ENCODE assay signal across 1 cellular context in the genomic region with DNA sequence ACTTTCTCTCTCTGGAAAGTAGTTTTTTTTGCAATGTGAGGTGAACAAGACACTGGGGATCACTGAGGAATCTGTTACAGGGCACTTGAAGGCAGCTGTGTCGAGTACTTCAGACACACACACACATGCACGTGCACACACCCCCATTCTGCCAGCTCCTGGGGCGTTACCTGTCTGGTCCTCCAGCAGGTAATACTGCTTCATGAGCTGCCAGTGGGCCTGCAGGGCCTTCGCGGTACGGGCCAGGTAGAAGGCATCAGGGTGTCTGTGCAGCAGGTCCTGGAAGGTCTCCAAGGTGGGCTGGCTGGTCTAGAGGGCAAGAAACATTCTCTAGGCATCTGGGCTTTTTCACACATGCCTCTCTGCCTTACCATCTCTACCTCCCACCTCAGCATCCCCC.
TF ChIP-seq lines count a peak whose summit lies in the region.

No MANE protein-coding gene starts in this region.

TF ChIP-seq in K562, 482 proteins besides CTCF, POLR2A, EP300 and RAD21:
- TF ChIP-seq, protein P1, sequence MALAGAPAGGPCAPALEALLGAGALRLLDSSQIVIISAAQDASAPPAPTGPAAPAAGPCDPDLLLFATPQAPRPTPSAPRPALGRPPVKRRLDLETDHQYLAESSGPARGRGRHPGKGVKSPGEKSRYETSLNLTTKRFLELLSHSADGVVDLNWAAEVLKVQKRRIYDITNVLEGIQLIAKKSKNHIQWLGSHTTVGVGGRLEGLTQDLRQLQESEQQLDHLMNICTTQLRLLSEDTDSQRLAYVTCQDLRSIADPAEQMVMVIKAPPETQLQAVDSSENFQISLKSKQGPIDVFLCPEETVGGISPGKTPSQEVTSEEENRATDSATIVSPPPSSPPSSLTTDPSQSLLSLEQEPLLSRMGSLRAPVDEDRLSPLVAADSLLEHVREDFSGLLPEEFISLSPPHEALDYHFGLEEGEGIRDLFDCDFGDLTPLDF (CRISPR knock-in tag; IDR thresholded peaks at IDR 0.05) = no peak
- TF ChIP-seq RBFOX2 (IDR thresholded peaks at IDR 0.05; ENCODE audit: low read depth, low read length) (0 out of 2 replicates have a peak, but pooled peaks have one; percentile 28), PCBP1 (IDR thresholded peaks at IDR 0.05; ENCODE audit: low read depth, low read length, poor library complexity, severe bottlenecking) (no peak)
- TF ChIP-seq, protein P2, sequence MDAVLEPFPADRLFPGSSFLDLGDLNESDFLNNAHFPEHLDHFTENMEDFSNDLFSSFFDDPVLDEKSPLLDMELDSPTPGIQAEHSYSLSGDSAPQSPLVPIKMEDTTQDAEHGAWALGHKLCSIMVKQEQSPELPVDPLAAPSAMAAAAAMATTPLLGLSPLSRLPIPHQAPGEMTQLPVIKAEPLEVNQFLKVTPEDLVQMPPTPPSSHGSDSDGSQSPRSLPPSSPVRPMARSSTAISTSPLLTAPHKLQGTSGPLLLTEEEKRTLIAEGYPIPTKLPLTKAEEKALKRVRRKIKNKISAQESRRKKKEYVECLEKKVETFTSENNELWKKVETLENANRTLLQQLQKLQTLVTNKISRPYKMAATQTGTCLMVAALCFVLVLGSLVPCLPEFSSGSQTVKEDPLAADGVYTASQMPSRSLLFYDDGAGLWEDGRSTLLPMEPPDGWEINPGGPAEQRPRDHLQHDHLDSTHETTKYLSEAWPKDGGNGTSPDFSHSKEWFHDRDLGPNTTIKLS (IDR thresholded peaks at IDR 0.05; ENCODE audit: borderline replicate concordance, low read depth) = no peak
